In genomic region chr17:3889613-3890012, GRCh38 we compare ENCODE assay signal across 14 cellular contexts. TPM values are rescaled to one million over a fixed set of nuclear protein-coding genes. Genes with fewer than 3 reads are reported as not detected.
DNase-seq lines count a peak whose midpoint lies in the region; ATAC-seq, FAIRE-seq and TF ChIP-seq lines count a peak whose summit lies in the region.
"Had no signal": no experiment of that assay in that cellular context is flagged by ENCODE, and none has a peak within 500 bp of the region (broad histone marks: within the 10 kb centered on the region; RNA-seq: fewer than 3 reads in every experiment).

No MANE protein-coding gene starts in this region.

- peak overlapping the region; percentile 13 for H3K4me3 ChIP-seq in AG04449 (ENCODE audit: low read depth, low read length)
- H3K4me3 ChIP-seq in Peyer's patch = no peak overlapping the region
- H3K4me3 ChIP-seq in endothelial cell of umbilical vein (replicated peaks in 1 of 3; ENCODE audit: insufficient read depth in 1 of 3, low read depth in 1 of 3, low read length in 3 of 3) = no peak overlapping the region
- no peak overlapping the region for H3K4me3 ChIP-seq in gastrocnemius medialis

- FAIRE-seq in endothelial cell of umbilical vein (lab: Jason Lieb, UNC) = no peak
- FAIRE-seq: islet of Langerhans had no signal

- in situ Hi-C loops in gastrocnemius medialis (cut with MboI; ENCODE audit: low sequenced_read_pairs in 4 of 4) = no loop called here

- no peaks in the 10 kb centered on the region for H3K9me3 ChIP-seq in Peyer's patch
- no peaks in the 10 kb centered on the region for H3K9me3 ChIP-seq in endothelial cell of umbilical vein (replicated peaks; ENCODE audit: control insufficient read depth, insufficient read depth, low read length)
- no peaks in the 10 kb centered on the region for H3K9me3 ChIP-seq in gastrocnemius medialis

- peaks cover 0 to 7% (median 0%) of the 10 kb centered on the region in 3 donors for H3K36me3 ChIP-seq in Peyer's patch
- no peaks in the 10 kb centered on the region for H3K36me3 ChIP-seq in endothelial cell of umbilical vein (ENCODE audit: control insufficient read depth in 2 of 2, extremely low read depth in 1 of 2, insufficient read depth in 2 of 2, low read length in 2 of 2)
- H3K36me3 ChIP-seq in gastrocnemius medialis = no peaks in the 10 kb centered on the region

- CTCF ChIA-PET in AG04449 (lab: Yijun Ruan, JAX) = interaction anchor here (1.0 to 4.5 kb wide), 9 partner anchors 10 to 155 kb away, joined by 3 to 21 read pairs (median 5); partner anchors contain the start of gene NCBP3
- CTCF ChIA-PET in endothelial cell of umbilical vein (lab: Charles Lee) = interaction anchor here (0.6 to 9.2 kb wide), 7 partner anchors 23 to 152 kb away, joined by 3 to 82 read pairs (median 5); partner anchors contain the start of gene NCBP3

- H3K9me1 ChIP-seq in endothelial cell of umbilical vein (replicated peaks; ENCODE audit: control insufficient read depth, extremely low read depth, insufficient read depth, low read length) = no peaks in the 10 kb centered on the region

- no peak for ATAC-seq in gastrocnemius medialis
- no peak for ATAC-seq in HG03520 (IDR thresholded peaks at IDR 0.05; ENCODE audit: unreplicated experiment)
- ATAC-seq in HG02798 (IDR thresholded peaks at IDR 0.05; ENCODE audit: poor library complexity, unreplicated experiment) = no peak

- H2AFZ ChIP-seq in endothelial cell of umbilical vein (ENCODE audit: low read depth, low read length) = no peak overlapping the region

- BruUV-seq in endothelial cell of umbilical vein (replicated peaks; lab: Mats Ljungman, UMichigan) = no TSS peak

- H3K27ac ChIP-seq in Peyer's patch = peak overlapping the region; percentile 47 to 87 (median 66)
- H3K27ac ChIP-seq in endothelial cell of umbilical vein (ENCODE audit: insufficient read depth, low read depth, low read length) = peak overlapping the region; percentile 72
- H3K27ac ChIP-seq in gastrocnemius medialis = peak overlapping the region; percentile 81 to 85 (median 82)

- H4K20me1 ChIP-seq in endothelial cell of umbilical vein (replicated peaks; ENCODE audit: control insufficient read depth, extremely low read depth, insufficient read depth, low read length) = no peaks in the 10 kb centered on the region

- dilution Hi-C loops in endothelial cell of umbilical vein (cut with MboI; ENCODE audit: extremely low pct_ligation_motif_present, low sequenced_read_pairs) = no loop called here

- H3K4me1 ChIP-seq in Peyer's patch (peaks cover 10 to 53% (median 36%) of the 10 kb centered on the region in 4 donors), endothelial cell of umbilical vein (ENCODE audit: control insufficient read depth, extremely low read depth, insufficient read depth, low read length) (peaks cover 71% of the 10 kb centered on the region), gastrocnemius medialis (peaks cover 27 to 31% of the 10 kb centered on the region in 2 donors)

- POLR2A ChIA-PET in AG04449 (lab: Yijun Ruan, JAX) = interaction anchor here (0.6 to 1.5 kb wide), 3 partner anchors 9 to 891 kb away, joined by 3 to 5 read pairs (median 3); no protein-coding TSS in a partner anchor
- POLR2A ChIA-PET in endothelial cell of umbilical vein (lab: Charles Lee) = no interaction called here

- peaks cover 21% of the 10 kb centered on the region for H3K79me2 ChIP-seq in endothelial cell of umbilical vein (ENCODE audit: control insufficient read depth, insufficient read depth, low read length)

- intact Hi-C loops in endothelial cell of umbilical vein (cut with micrococcal nuclease) (no loop called here), gastrocnemius medialis (cut with DNase I; ENCODE audit: low total_unique reads) (loop anchor here (5.0 kb wide), 1 partner anchor 152 kb away; no protein-coding TSS in a partner anchor)

- no peak for TF ChIP-seq POLR2A in Peyer's patch (IDR thresholded peaks at IDR 0.05)
- TF ChIP-seq POLR2A in endothelial cell of umbilical vein (IDR thresholded peaks at IDR 0.05; ENCODE audit: low read depth, low read length) = no peak
- TF ChIP-seq POLR2A in gastrocnemius medialis (IDR thresholded peaks at IDR 0.05) = no peak

- no peak for TF ChIP-seq CTCF in AG04449 (IDR thresholded peaks at IDR 0.05; ENCODE audit: insufficient read depth, low read length, missing control alignments)
- no peak for TF ChIP-seq CTCF in Peyer's patch (IDR thresholded peaks at IDR 0.05)
- no peak for TF ChIP-seq CTCF in endothelial cell of umbilical vein (IDR thresholded peaks at IDR 0.05; ENCODE audit: extremely low read depth in 1 of 2, insufficient read depth in 1 of 2, low read depth in 1 of 2, low read length in 2 of 2)
- no peak for TF ChIP-seq CTCF in gastrocnemius medialis (IDR thresholded peaks at IDR 0.05 in 4 of 5, conservative IDR thresholded peaks at IDR 0.05 in 1 of 5)

- peak overlapping the region; percentile 20 for H3K9ac ChIP-seq in endothelial cell of umbilical vein (replicated peaks; ENCODE audit: extremely low read depth, insufficient read depth, low read length)

- H3K27me3 ChIP-seq in Peyer's patch (no peaks in the 10 kb centered on the region), endothelial cell of umbilical vein (ENCODE audit: control insufficient read depth in 2 of 2, insufficient read depth in 2 of 2, low read length in 2 of 2) (no peaks in the 10 kb centered on the region), gastrocnemius medialis (no peaks in the 10 kb centered on the region)

- DNase-seq in AG04449 (ENCODE audit: low read depth, low spot score) (no peak), Peyer's patch (no peak), endothelial cell of umbilical vein (ENCODE audit: low read depth, low spot score) (no peak), gastrocnemius medialis (no peak), NCI-H1092 (lab: John Stamatoyannopoulos, UW) (no peak), NCI-H2107 (lab: John Stamatoyannopoulos, UW) (no peak)
- DNase-seq: activated CD8-positive, alpha-beta memory T cell treated with anti-CD3 and anti-CD28 coated beads for 24 hours; H7; naive B cell; NCI-H1417 treated with DMSO at 0.1 percent for 48 hours; RPMI8226 had no signal

- H3K4me2 ChIP-seq in endothelial cell of umbilical vein (ENCODE audit: insufficient read depth, low read length) = no peak overlapping the region

TF ChIP-seq in endothelial cell of umbilical vein, 7 proteins besides CTCF, POLR2A, EP300 and RAD21:
- TF ChIP-seq POLR2AphosphoS5 (IDR thresholded peaks at IDR 0.05; ENCODE audit: insufficient read depth, low read depth, low read length) (no peak), FOS (IDR thresholded peaks at IDR 0.05; ENCODE audit: borderline replicate concordance, insufficient read depth, low read length) (no peak), GATA2 (IDR thresholded peaks at IDR 0.05; ENCODE audit: insufficient read depth, insufficient read length, low read depth, low read length) (no peak), JUN (IDR thresholded peaks at IDR 0.05; ENCODE audit: borderline replicate concordance, insufficient read depth, insufficient read length, low read depth) (no peak), MYC (IDR thresholded peaks at IDR 0.05; ENCODE audit: low read depth, low read length) (no peak), EZH2 (IDR thresholded peaks at IDR 0.05; ENCODE audit: borderline replicate concordance, low read depth, low read length, severe bottlenecking) (no peak)
- TF ChIP-seq, protein P1, sequence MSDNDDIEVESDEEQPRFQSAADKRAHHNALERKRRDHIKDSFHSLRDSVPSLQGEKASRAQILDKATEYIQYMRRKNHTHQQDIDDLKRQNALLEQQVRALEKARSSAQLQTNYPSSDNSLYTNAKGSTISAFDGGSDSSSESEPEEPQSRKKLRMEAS (IDR thresholded peaks at IDR 0.05; ENCODE audit: insufficient read depth, insufficient read length) = no peak
TF ChIP-seq in endothelial cell of umbilical vein: peak in this region for 0.

RNA-seq across cellular contexts. Expression of gene CAMKK1, which starts 3.2 kb away (rescaled TPM):
- total RNA-seq in Peyer's patch (10 to 100 TPM in 1 of 4 donors, 1 to 10 TPM in 3; 2.5 to 13.2 (median 4.6) TPM), endothelial cell of umbilical vein (5.7 and 6.1 TPM in 2 replicates), gastrocnemius medialis (1 to 10 TPM in 3 of 4 donors, under 1 TPM in 1; 0.44 to 5.1 (median 2.1) TPM)
- 4.3 and 4.5 TPM in 2 replicates for polyA plus RNA-seq in endothelial cell of umbilical vein
- 3.1 and 3.6 TPM in 2 replicates for polyA plus RNA-seq in endothelial cell of umbilical vein (2011; cell fraction: cytosol; rRNA removed)
- 12.1 and 12.3 TPM in 2 replicates for polyA plus RNA-seq in endothelial cell of umbilical vein (2011; cell fraction: nucleus; rRNA removed)
- polyA plus RNA-seq in endothelial cell of umbilical vein (2012) = 4.0 and 5.3 TPM in 2 replicates
- polyA minus RNA-seq in endothelial cell of umbilical vein = 3.2 and 5.7 TPM in 2 replicates
- polyA minus RNA-seq in endothelial cell of umbilical vein (2011; cell fraction: cytosol; rRNA and poly(A)+ RNA removed) = 10.8 TPM
- 4.3 and 5.5 TPM in 2 replicates for polyA minus RNA-seq in endothelial cell of umbilical vein (2011; cell fraction: nucleus; rRNA and poly(A)+ RNA removed)

RNA-seq across cellular contexts. Expression of gene P2RX1, which starts 26.7 kb away (rescaled TPM):
- total RNA-seq in Peyer's patch (10 to 100 TPM in 1 of 4 donors, 1 to 10 TPM in 2, under 1 TPM in 1; 0.88 to 27.2 (median 4.3) TPM), endothelial cell of umbilical vein (not detected in 2 replicates), gastrocnemius medialis (under 1 TPM in 3 of 4 donors, not detected in 1; 0.25 to 0.59 (median 0.38) TPM)
- polyA plus RNA-seq in endothelial cell of umbilical vein = 0.05 TPM in 1 of 2 replicates, not detected in the other
- polyA plus RNA-seq in endothelial cell of umbilical vein (2011; cell fraction: cytosol; rRNA removed) = 0.03 TPM in 1 of 2 replicates, not detected in the other
- polyA plus RNA-seq in endothelial cell of umbilical vein (2011; cell fraction: nucleus; rRNA removed) = 0.05 and 0.08 TPM in 2 replicates
- polyA plus RNA-seq in endothelial cell of umbilical vein (2012) = 0.10 TPM in 1 of 2 replicates, not detected in the other
- 0.17 TPM in 1 of 2 replicates, not detected in the other for polyA minus RNA-seq in endothelial cell of umbilical vein
- not detected for polyA minus RNA-seq in endothelial cell of umbilical vein (2011; cell fraction: cytosol; rRNA and poly(A)+ RNA removed)
- not detected in 2 replicates for polyA minus RNA-seq in endothelial cell of umbilical vein (2011; cell fraction: nucleus; rRNA and poly(A)+ RNA removed)

RNA-seq across cellular contexts. Expression of gene NCBP3, which starts 43.6 kb away (rescaled TPM):
- total RNA-seq in Peyer's patch (10 to 100 TPM; 24.8 to 41.6 (median 32.2) TPM), endothelial cell of umbilical vein (51.1 and 52.2 TPM in 2 replicates), gastrocnemius medialis (10 to 100 TPM in 3 of 4 donors, 1 to 10 TPM in 1; 9.5 to 15.2 (median 14.5) TPM)
- 13.7 and 18.2 TPM in 2 replicates for polyA plus RNA-seq in endothelial cell of umbilical vein
- polyA plus RNA-seq in endothelial cell of umbilical vein (2011; cell fraction: cytosol; rRNA removed) = 11.9 and 12.1 TPM in 2 replicates
- polyA plus RNA-seq in endothelial cell of umbilical vein (2011; cell fraction: nucleus; rRNA removed) = 62.7 and 82.9 TPM in 2 replicates
- 38.9 and 40.6 TPM in 2 replicates for polyA plus RNA-seq in endothelial cell of umbilical vein (2012)
- 23.0 and 28.6 TPM in 2 replicates for polyA minus RNA-seq in endothelial cell of umbilical vein
- polyA minus RNA-seq in endothelial cell of umbilical vein (2011; cell fraction: cytosol; rRNA and poly(A)+ RNA removed) = 7.9 TPM
- 27.6 and 51.3 TPM in 2 replicates for polyA minus RNA-seq in endothelial cell of umbilical vein (2011; cell fraction: nucleus; rRNA and poly(A)+ RNA removed)
